Comparison of ENCODE assay signal across 7 cellular contexts in genomic region chr13:49488563-49488962, GRCh38.
"Had no signal": no experiment of that assay in that cellular context is flagged by ENCODE, and none has a peak within 500 bp of the region (broad histone marks: within the 10 kb centered on the region; RNA-seq: fewer than 3 reads in every experiment).

No MANE protein-coding gene starts in this region.

- ATAC-seq: GM12878 had no signal

- FAIRE-seq: G401.6, GM12878, GM12891, GM12892, GM18507 had no signal

- H3K4me3 ChIP-seq: GM12878 had no signal

- DNase-seq: GDM1, GF-D8 had no signal
